Comparison of ENCODE assay signal across 19 cellular contexts in genomic region chr2:46329340-46329739, GRCh38. TPM values are rescaled to one million over a fixed set of nuclear protein-coding genes. Genes with fewer than 3 reads are reported as not detected.
DNase-seq lines count a peak whose midpoint lies in the region; ATAC-seq and TF ChIP-seq lines count a peak whose summit lies in the region.
"Had no signal": no experiment of that assay in that cellular context is flagged by ENCODE, and none has a peak within 500 bp of the region (broad histone marks: within the 10 kb centered on the region; RNA-seq: fewer than 3 reads in every experiment).

No MANE protein-coding gene starts in this region.

- H3K4me1 Mint-ChIP-seq in MCF 10A (ENCODE audit: insufficient read depth, unreplicated experiment): peaks cover 85% of the 10 kb centered on the region
- peaks cover 40% of the 10 kb centered on the region for H3K4me1 Mint-ChIP-seq in osteocyte (ENCODE audit: unreplicated experiment)

- no peaks in the 10 kb centered on the region for H3K79me2 ChIP-seq in mesendoderm (ENCODE audit: control insufficient read depth, insufficient read depth, low read length)

- no peak for TF ChIP-seq CTCF in MCF 10A (IDR thresholded peaks at IDR 0.05; ENCODE audit: unreplicated experiment)
- no peak for TF ChIP-seq CTCF in breast epithelium (IDR thresholded peaks at IDR 0.05)
- TF ChIP-seq CTCF in body of pancreas (IDR thresholded peaks at IDR 0.05): no peak
- TF ChIP-seq CTCF in liver (IDR thresholded peaks at IDR 0.05; ENCODE audit: low read depth, low read length, missing input control): no peak
- no peak for TF ChIP-seq CTCF in suprapubic skin (IDR thresholded peaks at IDR 0.05)
- no peak for TF ChIP-seq CTCF in osteocyte (IDR thresholded peaks at IDR 0.05)

- H3K4ac ChIP-seq in mesendoderm (ENCODE audit: low read depth, low read length): no peak overlapping the region

- H3K4me1 ChIP-seq in breast epithelium: peaks cover 10 to 59% of the 10 kb centered on the region in 2 donors
- peaks cover 90% of the 10 kb centered on the region for H3K4me1 ChIP-seq in body of pancreas
- peaks cover 31 to 91% (median 86%) of the 10 kb centered on the region in 4 donors for H3K4me1 ChIP-seq in liver (ENCODE audit: control insufficient read depth in 4 of 4, insufficient read depth in 4 of 4, low read length in 3 of 4)
- peaks cover 100% of the 10 kb centered on the region for H3K4me1 ChIP-seq in suprapubic skin
- no peaks in the 10 kb centered on the region for H3K4me1 ChIP-seq in mesendoderm (ENCODE audit: control insufficient read depth, low read depth, low read length)

- no peak overlapping the region for H2AK5ac ChIP-seq in mesendoderm (ENCODE audit: low read length)

- H3K9ac ChIP-seq in liver (ENCODE audit: low read depth in 1 of 2, low read length in 2 of 2) (no peak overlapping the region), mesendoderm (ENCODE audit: low read length) (no peak overlapping the region)

- no peak overlapping the region for H2BK120ac ChIP-seq in mesendoderm (ENCODE audit: low read depth, low read length)

- DNase-seq in MCF 10A (ENCODE audit: unreplicated experiment): no peak
- DNase-seq in breast epithelium (ENCODE audit: low spot score in 2 of 2): no peak
- no peak for DNase-seq in body of pancreas
- DNase-seq in suprapubic skin (ENCODE audit: low spot score in 2 of 2): no peak
- no peak for DNase-seq in mesendoderm
- no peak for DNase-seq in osteocyte (ENCODE audit: extremely low spot score, unreplicated experiment)
- DNase-seq in GM19238 (ENCODE audit: insufficient read length, low spot score): no peak
- DNase-seq: activated CD4-positive, alpha-beta T cell treated with anti-CD3 and anti-CD28 coated beads for 1 hour; COR-L47; cortex of kidney; H9; islet precursor cell; Kasumi-1; NCI-H1417 treated with DMSO at 0.1 percent for 48 hours; NCI-H2171; NCI-H524 treated with DMSO at 0.1 percent for 48 hours; stimulated activated CD4-positive, alpha-beta T cell treated with anti-CD3 and anti-CD28 coated beads, Interleukin-12 subunit alpha, Interleukin-12 subunit beta, amount 100 ng/mL, for 4 hours had no signal

- H3K27ac ChIP-seq in breast epithelium (peak overlapping the region in 1 of 2 donors; percentile 42), body of pancreas (peak overlapping the region; percentile 47 to 87 (median 80)), liver (ENCODE audit: low read depth in 1 of 2, low read length in 2 of 2) (peak overlapping the region; percentile 33 to 82), suprapubic skin (peak overlapping the region; percentile 27), mesendoderm (ENCODE audit: low read depth, low read length) (no peak overlapping the region)

- H3K4me3 ChIP-seq in breast epithelium (no peak overlapping the region), body of pancreas (no peak overlapping the region), liver (ENCODE audit: low read depth in 1 of 3, low read length in 3 of 3) (no peak overlapping the region), suprapubic skin (no peak overlapping the region), mesendoderm (ENCODE audit: low read length) (no peak overlapping the region)

- WGBS in body of pancreas, 2 donors: 85 to 91% methylated on average over 13 of the region's 13 CpGs
- WGBS in liver: 81% methylated on average over 13 of the region's 13 CpGs
- 94% methylated on average over 13 of the region's 13 CpGs for WGBS in suprapubic skin
- WGBS in mesendoderm (ENCODE audit: extremely low coverage, insufficient coverage, low lambda C conversion rate): no CpG with 5 or more reads among the region's 13 CpGs

- no peaks in the 10 kb centered on the region for H3K27me3 Mint-ChIP-seq in MCF 10A (ENCODE audit: insufficient read depth, unreplicated experiment)
- H3K27me3 Mint-ChIP-seq in osteocyte (ENCODE audit: unreplicated experiment): no peaks in the 10 kb centered on the region

- TF ChIP-seq RAD21 in liver (IDR thresholded peaks at IDR 0.05): no peak

- H3K9me3 ChIP-seq in breast epithelium (no peaks in the 10 kb centered on the region), body of pancreas (no peaks in the 10 kb centered on the region), liver (ENCODE audit: control insufficient read depth in 4 of 4, low read length in 3 of 4) (no peaks in the 10 kb centered on the region), suprapubic skin (no peaks in the 10 kb centered on the region)

- H3K27ac Mint-ChIP-seq in MCF 10A (ENCODE audit: low read depth, unreplicated experiment) (peak overlapping the region; percentile 95), osteocyte (ENCODE audit: unreplicated experiment) (no peak overlapping the region)
- H3K27ac Mint-ChIP-seq: H9 had no signal

- H3K9me3 Mint-ChIP-seq in MCF 10A (ENCODE audit: unreplicated experiment) (no peaks in the 10 kb centered on the region), osteocyte (ENCODE audit: unreplicated experiment) (no peaks in the 10 kb centered on the region)
- H3K9me3 Mint-ChIP-seq: activated naive CD4-positive, alpha-beta T cell treated with anti-CD3 and anti-CD28 coated beads, Interleukin-2, amount 50 U/mL, for 72 hours; H9 had no signal

- no peak overlapping the region for H3K23ac ChIP-seq in mesendoderm (ENCODE audit: low read length)

- no peaks in the 10 kb centered on the region for H3K27me3 ChIP-seq in breast epithelium
- H3K27me3 ChIP-seq in body of pancreas: no peaks in the 10 kb centered on the region
- H3K27me3 ChIP-seq in liver (ENCODE audit: control insufficient read depth in 4 of 4, insufficient read depth in 4 of 4, low read length in 3 of 4): no peaks in the 10 kb centered on the region
- H3K27me3 ChIP-seq in suprapubic skin: no peaks in the 10 kb centered on the region
- H3K27me3 ChIP-seq in mesendoderm (ENCODE audit: insufficient read depth, low read length, poor library complexity): no peaks in the 10 kb centered on the region

- H2BK5ac ChIP-seq in mesendoderm (ENCODE audit: low read length): no peak overlapping the region

- H3K36me3 Mint-ChIP-seq in MCF 10A (ENCODE audit: insufficient read depth, unreplicated experiment) (peaks cover 15% of the 10 kb centered on the region), osteocyte (ENCODE audit: unreplicated experiment) (no peaks in the 10 kb centered on the region)
- H3K36me3 Mint-ChIP-seq: activated naive CD4-positive, alpha-beta T cell treated with anti-CD3 and anti-CD28 coated beads, Interleukin-2, amount 50 U/mL, for 72 hours had no signal

- H3K4me3 Mint-ChIP-seq in MCF 10A (ENCODE audit: unreplicated experiment): peak overlapping the region; percentile 51
- no peak overlapping the region for H3K4me3 Mint-ChIP-seq in osteocyte (ENCODE audit: unreplicated experiment)
- H3K4me3 Mint-ChIP-seq: H9 had no signal

- H3K36me3 ChIP-seq in breast epithelium: no peaks in the 10 kb centered on the region
- H3K36me3 ChIP-seq in body of pancreas (replicated peaks in 1 of 2; ENCODE audit: insufficient read depth in 1 of 2, low read depth in 2 of 2): no peaks in the 10 kb centered on the region
- no peaks in the 10 kb centered on the region for H3K36me3 ChIP-seq in liver (ENCODE audit: control insufficient read depth in 4 of 4, insufficient read depth in 3 of 4, low read depth in 1 of 4, low read length in 3 of 4)
- no peaks in the 10 kb centered on the region for H3K36me3 ChIP-seq in suprapubic skin
- no peaks in the 10 kb centered on the region for H3K36me3 ChIP-seq in mesendoderm (ENCODE audit: control insufficient read depth, insufficient read depth, low read length)

- no peaks in the 10 kb centered on the region for H3K79me1 ChIP-seq in mesendoderm (ENCODE audit: low read length)

- H4K8ac ChIP-seq in mesendoderm (ENCODE audit: low read depth, low read length): no peak overlapping the region

- no peak overlapping the region for H2BK15ac ChIP-seq in mesendoderm (replicated peaks; ENCODE audit: low read depth)

- intact Hi-C loops in MCF 10A (cut with micrococcal nuclease) (no loop called here), breast epithelium (cut with DNase I; ENCODE audit: low total_unique reads) (no loop called here), body of pancreas (cut with DNase I) (no loop called here)

- POLR2A ChIA-PET in MCF 10A (lab: Yijun Ruan, JAX): interaction anchor here (1.2 to 13.5 kb wide), 5 partner anchors 21 to 337 kb away, joined by 3 to 553 read pairs (median 4); partner anchors contain the start of gene EPAS1

- CTCF ChIA-PET in MCF 10A (lab: Yijun Ruan, JAX): interaction anchor here (0.6 to 2.1 kb wide), 8 partner anchors 10 to 365 kb away, joined by 3 to 10 read pairs (median 4); no protein-coding TSS in a partner anchor

- ATAC-seq in body of pancreas: no peak

- no peak overlapping the region for H3K4me2 ChIP-seq in mesendoderm (ENCODE audit: low read length)

- no peak overlapping the region for H3K18ac ChIP-seq in mesendoderm (ENCODE audit: low read length)

- H3K56ac ChIP-seq in mesendoderm (ENCODE audit: low read length): no peak overlapping the region

- no peak overlapping the region for H4K5ac ChIP-seq in mesendoderm (ENCODE audit: low read length)

- BruUV-seq in MCF 10A (replicated peaks; lab: Mats Ljungman, UMichigan): TSS peak; percentile 39

- TF ChIP-seq POLR2A in breast epithelium (IDR thresholded peaks at IDR 0.05) (no peak), body of pancreas (IDR thresholded peaks at IDR 0.05) (no peak), suprapubic skin (IDR thresholded peaks at IDR 0.05) (no peak)

- no peak for TF ChIP-seq EP300 in suprapubic skin (IDR thresholded peaks at IDR 0.05)

TF ChIP-seq in liver, 16 proteins besides CTCF, POLR2A, EP300 and RAD21 (continues in another document):
- TF ChIP-seq EGR1 (IDR thresholded peaks at IDR 0.05; ENCODE audit: low read depth in 2 of 2) (no peak), TAF1 (conservative IDR thresholded peaks at IDR 0.05) (no peak), FOXA1 (IDR thresholded peaks at IDR 0.05) (no peak), HNF4A (conservative IDR thresholded peaks at IDR 0.05) (no peak)

RNA-seq across cellular contexts. Expression of gene EPAS1, which starts 32.1 kb away (rescaled TPM):
- total RNA-seq in MCF 10A (2022): 146 and 200 TPM in 2 replicates
- 100 to 1,000 TPM in 2 of 3 donors, 10 to 100 TPM in 1; 92.5 to 274 (median 229) TPM for total RNA-seq in breast epithelium
- total RNA-seq in body of pancreas: 100 to 1,000 TPM in 1 of 2 donors, 10 to 100 TPM in 1; 58.4 to 162 TPM
- total RNA-seq in liver: 100 to 1,000 TPM in 1 of 2 donors, 10 to 100 TPM in 1; 51.5 to 193 TPM
- 10 to 100 TPM; 26.2 to 70.7 TPM for polyA plus RNA-seq in liver
- 100 to 1,000 TPM; 110 to 271 (median 142) TPM for total RNA-seq in suprapubic skin
- polyA plus RNA-seq in mesendoderm (2013, experiment 1 of 2): 0.81 TPM
- 1.1 TPM for polyA plus RNA-seq in mesendoderm (2013, experiment 2 of 2)
- total RNA-seq in osteocyte: 11.0 and 14.1 TPM in 2 replicates
